ENCODE assay signal across 18 cellular contexts in genomic region chr15:68295430-68295829, GRCh38. TPM values are rescaled to one million over a fixed set of nuclear protein-coding genes. Genes with fewer than 3 reads are reported as not detected.
DNase-seq lines count a peak whose midpoint lies in the region; ATAC-seq, FAIRE-seq and TF ChIP-seq lines count a peak whose summit lies in the region.
"Had no signal": no experiment of that assay in that cellular context is flagged by ENCODE, and none has a peak within 500 bp of the region (broad histone marks: within the 10 kb centered on the region; RNA-seq: fewer than 3 reads in every experiment).

No MANE protein-coding gene starts in this region.

- no TSS peak for BruUV-seq in HepG2 (replicated peaks; lab: Mats Ljungman, UMichigan)
- no TSS peak for BruUV-seq in PC-3 (replicated peaks; lab: Mats Ljungman, UMichigan)

- POLR2A ChIA-PET in HepG2 (lab: Yijun Ruan, JAX) (no interaction called here), PC-3 (lab: Charles Lee; ENCODE audit: unreplicated experiment) (interaction anchor here (0.6 kb wide), 1 partner anchor 18 kb away, joined by 4 read pairs; the partner anchor contains the start of gene FEM1B)

- in situ Hi-C loops in HepG2 (cut with HindIII; ENCODE audit: extremely low pct_ligation_motif_present, low pct_unique_long_range_greater_than_20kb), result no loop called here

- 98% methylated on average over 3 of the region's 3 CpGs for WGBS in HepG2 (ENCODE audit: low lambda C conversion rate)
- 64% methylated on average over 3 of the region's 3 CpGs for WGBS in right lobe of liver (ENCODE audit: insufficient coverage, low coverage, low lambda C conversion rate, missing lambda C conversion rate)

- CTCF ChIA-PET in HepG2 (lab: Yijun Ruan, JAX; ENCODE audit: low intra/inter-chr PET ratio, low total read pairs) (no interaction called here), PC-3 (lab: Charles Lee) (interaction anchor here (0.7 kb wide), 1 partner anchor 89 kb away, joined by 3 read pairs; no protein-coding TSS in a partner anchor)

- ATAC-seq in HepG2 (no peak), right lobe of liver (no peak), PC-3 (peak; percentile 31; the same call in 1 of the 2 replicates), omental fat pad (ENCODE audit: low FRiP score) (peak; percentile 33), HG03378 (IDR thresholded peaks at IDR 0.05; ENCODE audit: unreplicated experiment) (no peak), GM19324 (IDR thresholded peaks at IDR 0.05; ENCODE audit: low FRiP score, unreplicated experiment) (no peak)

- H3K9me3 ChIP-seq in HepG2 (ENCODE audit: low read length) (no peaks in the 10 kb centered on the region), right lobe of liver (no peaks in the 10 kb centered on the region), PC-3 (ENCODE audit: low read length) (no peaks in the 10 kb centered on the region)
- H3K9me3 ChIP-seq: A549, SJSA1 had no signal

- no peaks in the 10 kb centered on the region for H3K9me2 ChIP-seq in PC-3 (replicated peaks; ENCODE audit: low read length)

- H3K27ac ChIP-seq in HepG2 (ENCODE audit: extremely low read length, insufficient read depth, low read length), result no peak overlapping the region
- no peak overlapping the region for H3K27ac ChIP-seq in right lobe of liver
- H3K27ac ChIP-seq in PC-3 (ENCODE audit: low read length), result no peak overlapping the region
- H3K27ac ChIP-seq: A549, SJSA1 had no signal

- H3K4me1 ChIP-seq in HepG2 (ENCODE audit: insufficient read depth, low read length), result peaks cover 29% of the 10 kb centered on the region
- H3K4me1 ChIP-seq in right lobe of liver, result peaks cover 0 to 30% (median 5%) of the 10 kb centered on the region in 4 donors
- H3K4me1 ChIP-seq in PC-3 (ENCODE audit: insufficient read depth, low read length), result no peaks in the 10 kb centered on the region

- no peak overlapping the region for H3K9ac ChIP-seq in HepG2 (ENCODE audit: insufficient read depth, low read depth, low read length)
- no peak overlapping the region for H3K9ac ChIP-seq in PC-3 (ENCODE audit: low read length)

- TF ChIP-seq CTCF in HepG2 (CRISPR knock-in tag; IDR thresholded peaks at IDR 0.05), result no peak
- no peak for TF ChIP-seq CTCF in right lobe of liver (IDR thresholded peaks at IDR 0.05)
- no peak for TF ChIP-seq CTCF in PC-3 (conservative IDR thresholded peaks at IDR 0.05; ENCODE audit: low read depth, low read length)
- no peak for TF ChIP-seq CTCF in omental fat pad (IDR thresholded peaks at IDR 0.05)

- H2AFZ ChIP-seq in HepG2 (ENCODE audit: low read length) (no peak overlapping the region), PC-3 (ENCODE audit: low read length) (no peak overlapping the region)

- H4K20me1 ChIP-seq in HepG2 (ENCODE audit: insufficient read depth, low read length), result no peaks in the 10 kb centered on the region; the same call in 1 of the 2 replicates
- H4K20me1 ChIP-seq in PC-3 (ENCODE audit: low read length), result no peaks in the 10 kb centered on the region

- DNase-seq in HepG2 (ENCODE audit: low spot score) (no peak), right lobe of liver (no peak), PC-3 (no peak), omental fat pad (ENCODE audit: low spot score) (no peak), 8988T (no peak), islet precursor cell (no peak)
- DNase-seq: C1 segment of cervical spinal cord, DMS 273 treated with DMSO at 0.1 percent for 48 hours, GF-D8, H7, NCI-H1048, NCI-H146, NCI-H2081, NCI-H748 treated with DMSO at 0.1 percent for 48 hours had no signal

- no peak for TF ChIP-seq POLR2A in HepG2 (IDR thresholded peaks at IDR 0.05; ENCODE audit: insufficient read depth in 1 of 2, low read depth in 2 of 2, low read length in 2 of 2)
- TF ChIP-seq POLR2A in right lobe of liver (IDR thresholded peaks at IDR 0.05), result no peak

- peaks cover 4 to 12% of the 10 kb centered on the region in 2 experiments; a peak in 4 of 5 replicates for H3K36me3 ChIP-seq in HepG2 (replicated peaks in 1 of 2; ENCODE audit: control insufficient read depth in 1 of 2, insufficient read depth in 2 of 2, low read length in 2 of 2)
- peaks cover 0 to 10% (median 6%) of the 10 kb centered on the region in 4 donors for H3K36me3 ChIP-seq in right lobe of liver
- H3K36me3 ChIP-seq in PC-3 (ENCODE audit: low read depth, low read length), result peaks cover 14% of the 10 kb centered on the region; the same call in 1 of the 2 replicates

- H3K4me3 ChIP-seq in HepG2 (replicated peaks in 1 of 3; ENCODE audit: insufficient read depth in 1 of 3, low read depth in 2 of 3, low read length in 3 of 3) (no peak overlapping the region), right lobe of liver (no peak overlapping the region), PC-3 (ENCODE audit: low read length) (no peak overlapping the region)
- H3K4me3 ChIP-seq: A549, SJSA1 had no signal

- H3K27me3 ChIP-seq in HepG2 (ENCODE audit: control insufficient read depth in 1 of 2, insufficient read depth in 2 of 2, low read length in 2 of 2), result no peaks in the 10 kb centered on the region
- no peaks in the 10 kb centered on the region for H3K27me3 ChIP-seq in right lobe of liver
- H3K27me3 ChIP-seq in PC-3 (ENCODE audit: low read length), result no peaks in the 10 kb centered on the region
- H3K27me3 ChIP-seq: SJSA1 had no signal

- TF ChIP-seq EP300 in HepG2 (IDR thresholded peaks at IDR 0.05; ENCODE audit: low read depth in 2 of 2, low read length in 2 of 2), result no peak
- no peak for TF ChIP-seq EP300 in HepG2 (CRISPR knock-in tag; IDR thresholded peaks at IDR 0.05; ENCODE audit: borderline replicate concordance)

- no peak for FAIRE-seq in HepG2 (lab: Jason Lieb, UNC)
- FAIRE-seq: A549 had no signal

- no peak for TF ChIP-seq RAD21 in HepG2 (CRISPR knock-in tag; IDR thresholded peaks at IDR 0.05)

- intact Hi-C loops in HepG2 (cut with micrococcal nuclease; ENCODE audit: unreplicated experiment) (no loop called here), right lobe of liver (cut with DNase I) (no loop called here), PC-3 (cut with micrococcal nuclease) (no loop called here)

- H3K79me2 ChIP-seq in HepG2 (ENCODE audit: insufficient read depth, low read length), result peaks cover 16% of the 10 kb centered on the region
- H3K79me2 ChIP-seq in PC-3 (ENCODE audit: low read length), result peaks cover 36% of the 10 kb centered on the region

- H3K4me2 ChIP-seq in HepG2 (ENCODE audit: low read depth, low read length) (no peak overlapping the region), PC-3 (ENCODE audit: low read length) (no peak overlapping the region)
- H3K4me2 ChIP-seq: A549 had no signal

- H3F3A ChIP-seq in PC-3 (ENCODE audit: low read length, unreplicated experiment), result no peaks in the 10 kb centered on the region

TF ChIP-seq in HepG2, 621 proteins besides CTCF, POLR2A, EP300 and RAD21:
- TF ChIP-seq ATF7 (IDR thresholded peaks at IDR 0.05) (peak; percentile 66), ATF7 (CRISPR knock-in tag; IDR thresholded peaks at IDR 0.05) (no peak), ZNF552 (CRISPR knock-in tag; IDR thresholded peaks at IDR 0.05; ENCODE audit: borderline replicate concordance) (no peak)

RNA-seq across cellular contexts. Expression of gene FEM1B, which starts 17.9 kb away (rescaled TPM):
- total RNA-seq in HepG2 (2016; rRNA removed; fragmentation: Illumina TruSeq; extraction: Trizol) (38.1 and 41.2 TPM in 2 replicates), right lobe of liver (10 to 100 TPM; 17.7 to 28.3 (median 23.1) TPM), PC-3 (2014; rRNA removed) (19.4 and 22.1 TPM in 2 replicates), omental fat pad (10 to 100 TPM; 32.9 to 48.5 (median 40.9) TPM)
- total RNA-seq in HepG2 (2016; cell fraction: cytosol; rRNA removed; fragmentation: Illumina TruSeq; extraction: Trizol; ENCODE audit: low read depth), result 1.8 and 3.1 TPM in 2 replicates
- total RNA-seq in HepG2 (2016; cell fraction: insoluble cytoplasmic fraction; rRNA removed; fragmentation: Illumina TruSeq; extraction: Trizol), result 30.7 and 45.0 TPM in 2 replicates
- 14.6 and 17.1 TPM in 2 replicates for total RNA-seq in HepG2 (2016; cell fraction: membrane; rRNA removed; fragmentation: Illumina TruSeq; extraction: Trizol)
- 28.2 and 28.4 TPM in 2 replicates for total RNA-seq in HepG2 (2016; cell fraction: nucleus; rRNA removed; fragmentation: Illumina TruSeq; extraction: Trizol)
- polyA plus RNA-seq in HepG2 (2011; rRNA removed), result 40.0 and 40.3 TPM in 2 replicates
- 19.1 and 23.6 TPM in 2 replicates for polyA plus RNA-seq in HepG2 (2011; cell fraction: cytosol; rRNA removed)
- polyA plus RNA-seq in HepG2 (2011; cell fraction: nucleus; rRNA removed), result 21.4 and 22.7 TPM in 2 replicates
- polyA plus RNA-seq in HepG2 (2012), result 16.6 and 17.3 TPM in 2 replicates
- polyA plus RNA-seq in HepG2 (2016; cell fraction: cytosol; fragmentation: Illumina TruSeq; extraction: Trizol; ENCODE audit: low read depth), result 0.72 and 0.80 TPM in 2 replicates
- polyA plus RNA-seq in HepG2 (2016; cell fraction: insoluble cytoplasmic fraction; fragmentation: Illumina TruSeq; extraction: Trizol; ENCODE audit: low read depth), result 19.0 and 20.2 TPM in 2 replicates
- polyA plus RNA-seq in HepG2 (2016; cell fraction: membrane; fragmentation: Illumina TruSeq; extraction: Trizol; ENCODE audit: low read depth), result 4.2 and 4.6 TPM in 2 replicates
- polyA plus RNA-seq in HepG2 (2016; cell fraction: nucleus; fragmentation: Illumina TruSeq; extraction: Trizol; ENCODE audit: insufficient read depth, low read depth), result 19.1 and 25.5 TPM in 2 replicates
- polyA minus RNA-seq in HepG2 (2011; rRNA and poly(A)+ RNA removed; ENCODE audit: low replicate concordance), result 110 and 233 TPM in 2 replicates
- polyA minus RNA-seq in HepG2 (2011; cell fraction: cytosol; rRNA and poly(A)+ RNA removed), result 70.9 and 90.9 TPM in 2 replicates
- 58.1 and 77.1 TPM in 2 replicates for polyA minus RNA-seq in HepG2 (2011; cell fraction: nucleus; rRNA and poly(A)+ RNA removed)

Comparison
In these comparisons a context has a peak if more than half of its experiments do, and no peak if none do; other contexts are left out.
1. ATAC-seq: peak in PC-3 (single experiment) and omental fat pad (single experiment); none in HepG2 (single experiment), right lobe of liver (0 of 4), HG03378 (single experiment) and GM19324 (single experiment).